Comparison of ENCODE assay signal across 18 cellular contexts in genomic region chr15:77627581-77627980, GRCh38. TPM values are rescaled to one million over a fixed set of nuclear protein-coding genes. Genes with fewer than 3 reads are reported as not detected.
DNase-seq lines count a peak whose midpoint lies in the region; ATAC-seq, FAIRE-seq and TF ChIP-seq lines count a peak whose summit lies in the region.
"Had no signal": no experiment of that assay in that cellular context is flagged by ENCODE, and none has a peak within 500 bp of the region (broad histone marks: within the 10 kb centered on the region; RNA-seq: fewer than 3 reads in every experiment).

No MANE protein-coding gene starts in this region.

- H3K79me1 ChIP-seq in H9 (ENCODE audit: insufficient read depth, low read depth, low read length, poor library complexity, severe bottlenecking) = no peaks in the 10 kb centered on the region

- H2BK15ac ChIP-seq in H9 (ENCODE audit: low read depth, low read length) = no peak overlapping the region

- CTCF ChIA-PET in K562 (lab: Yijun Ruan, JAX; ENCODE audit: low intra/inter-chr PET ratio) = no interaction called here

- peaks cover 14% of the 10 kb centered on the region for H3K27me3 Mint-ChIP-seq in H9 (ENCODE audit: low read depth)

- no peak overlapping the region for H2BK5ac ChIP-seq in H9 (ENCODE audit: insufficient read length, low read length)

- peak overlapping the region in 2 of 3 experiments; percentile 65 to 93; a peak in 3 of 7 replicates for H3K27ac Mint-ChIP-seq in H9
- H3K27ac Mint-ChIP-seq: CD4-positive, CD25-positive, alpha-beta regulatory T cell had no signal

- intact Hi-C loops in K562 (cut with micrococcal nuclease) = no loop called here

- H2AFZ ChIP-seq in H9 (ENCODE audit: low read length) (no peak overlapping the region), K562 (ENCODE audit: low read depth, low read length) (no peak overlapping the region)

- H2BK12ac ChIP-seq in H9 (ENCODE audit: insufficient read length, low read depth, low read length) = no peak overlapping the region

- H3K79me2 ChIP-seq in H9 (ENCODE audit: insufficient read depth, low read length) (peaks cover 8% of the 10 kb centered on the region; the same call in 1 of the 2 replicates), K562 (ENCODE audit: control insufficient read depth, insufficient read depth, low read length) (peaks cover 39% of the 10 kb centered on the region)

- H2BK120ac ChIP-seq in H9 (ENCODE audit: low read depth, low read length, poor library complexity, severe bottlenecking) = no peak overlapping the region

- H3K36me3 Mint-ChIP-seq in H9 (ENCODE audit: insufficient read depth in 1 of 3, low read depth in 3 of 3) = peaks cover 0 to 11% (median 3%) of the 10 kb centered on the region in 3 experiments; a peak in 4 of 7 replicates
- H3K36me3 Mint-ChIP-seq: CD4-positive, CD25-positive, alpha-beta regulatory T cell had no signal

- no peaks in the 10 kb centered on the region for H3K9me3 ChIP-seq in H9 (ENCODE audit: control insufficient read depth, low read depth, low read length)
- no peaks in the 10 kb centered on the region for H3K9me3 ChIP-seq in K562 (replicated peaks; ENCODE audit: control insufficient read depth, insufficient read depth, low read depth, low read length)
- H3K9me3 ChIP-seq in iPS-18c (ENCODE audit: control insufficient read depth, insufficient read depth, low read length) = peaks cover 2% of the 10 kb centered on the region
- H3K9me3 ChIP-seq: A549, SK-N-SH had no signal

- no peak overlapping the region for H3K4me2 ChIP-seq in H9 (ENCODE audit: insufficient read depth, insufficient read length, low read length)
- H3K4me2 ChIP-seq in K562 (ENCODE audit: insufficient read depth, low read length) = no peak overlapping the region
- H3K4me2 ChIP-seq: A549, SK-N-SH had no signal

- H3K4me3 ChIP-seq in K562 (no peak overlapping the region), iPS-18c (ENCODE audit: insufficient read depth, low read depth, low read length) (peak overlapping the region; percentile 24; the same call in 1 of the 2 replicates)
- H3K4me3 ChIP-seq: A549 had no signal

- POLR2A ChIA-PET in K562 (lab: Yijun Ruan, JAX) = interaction anchor here (0.5 kb wide), 1 partner anchor 15 kb away, joined by 3 read pairs; no protein-coding TSS in a partner anchor

- no peak overlapping the region for H3T11ph ChIP-seq in H9 (ENCODE audit: low read length)

- H3K9ac ChIP-seq in H9 (ENCODE audit: extremely low read depth, insufficient read length, low read length) = no peak overlapping the region
- no peak overlapping the region for H3K9ac ChIP-seq in K562 (ENCODE audit: insufficient read depth in 1 of 2, low read depth in 2 of 2, low read length in 2 of 2)
- H3K9ac ChIP-seq: SK-N-SH had no signal

- WGBS in H9 (ENCODE audit: extremely low coverage, insufficient read length, low lambda C conversion rate) = no CpG with 5 or more reads among the region's 2 CpGs
- whole genome bisulfite sequencing in K562 (ENCODE audit: insufficient coverage, low coverage, missing lambda C conversion rate) = 67% methylated on average over 2 of the region's 2 CpGs

- H4K8ac ChIP-seq in H9 (replicated peaks; ENCODE audit: insufficient read length, low read depth, low read length) = no peak overlapping the region

- no peak overlapping the region for H3K4me3 Mint-ChIP-seq in H9
- H3K4me3 Mint-ChIP-seq: CD4-positive, CD25-positive, alpha-beta regulatory T cell had no signal

- H3K4ac ChIP-seq in H9 (ENCODE audit: low read depth, low read length) = no peak overlapping the region

- in situ Hi-C loops in K562 (cut with MboI) = no loop called here

- DNase-seq in H9 = no peak
- no peak for DNase-seq in K562 (ENCODE audit: extremely low read depth in 1 of 4, low spot score in 3 of 4)
- DNase-seq in retina = peak; percentile 15
- no peak for DNase-seq in NCI-H128 (lab: John Stamatoyannopoulos, UW; ENCODE audit: unreplicated experiment)
- DNase-seq in NCI-H524 treated with DMSO at 0.1 percent for 48 hours (lab: John Stamatoyannopoulos, UW) = no peak
- no peak for DNase-seq in activated naive CD4-positive, alpha-beta T cell treated with Interleukin-2 at 50 U/mL for 16 hours
- DNase-seq: CD4-positive, CD25-positive, alpha-beta regulatory T cell; HCEC 1CT; Kasumi-1; NCI-H187; NCI-H748 treated with DMSO at 0.1 percent for 48 hours; SIG-M5; SK-N-SH had no signal

- H4K20me1 ChIP-seq in H9 (ENCODE audit: control insufficient read depth, insufficient read depth, insufficient read length) = no peaks in the 10 kb centered on the region
- no peaks in the 10 kb centered on the region for H4K20me1 ChIP-seq in K562 (replicated peaks; ENCODE audit: control insufficient read depth, insufficient read depth, low read length)

- no peak overlapping the region for H4K91ac ChIP-seq in H9 (ENCODE audit: insufficient read length, low read depth, low read length)

- no peak for TF ChIP-seq EP300 in K562 (IDR thresholded peaks at IDR 0.05; ENCODE audit: low read length)

- TF ChIP-seq RAD21 in K562 (CRISPR knock-in tag; conservative IDR thresholded peaks at IDR 0.05 in 1 of 2, IDR thresholded peaks at IDR 0.05 in 1 of 2) = no peak

- no peaks in the 10 kb centered on the region for H3K36me3 ChIP-seq in K562 (ENCODE audit: control insufficient read depth, insufficient read depth, low read length)

- H3K23ac ChIP-seq in H9 (ENCODE audit: insufficient read length, low read depth, low read length) = no peak overlapping the region

- H3K27ac ChIP-seq in H9 (ENCODE audit: insufficient read length, low read depth, low read length) (no peak overlapping the region), K562 (ENCODE audit: extremely low read depth, low read depth, low read length) (no peak overlapping the region)
- H3K27ac ChIP-seq: A549, RWPE1 had no signal

- peaks cover 3% of the 10 kb centered on the region for H3K9me1 ChIP-seq in K562 (ENCODE audit: control insufficient read depth, insufficient read depth, low read length)

- TF ChIP-seq CTCF in H9 (conservative IDR thresholded peaks at IDR 0.05) (no peak), K562 (IDR thresholded peaks at IDR 0.05 in 2 of 3, conservative IDR thresholded peaks at IDR 0.05 in 1 of 3; ENCODE audit: insufficient read depth in 2 of 3, low read depth in 1 of 3, low read length in 3 of 3) (no peak)

- H3K4me1 ChIP-seq in H9 (ENCODE audit: insufficient read depth, low read length) (peaks cover 21% of the 10 kb centered on the region), K562 (replicated peaks in 1 of 2; ENCODE audit: control insufficient read depth in 2 of 2, insufficient read depth in 2 of 2, low read length in 2 of 2) (peaks cover 34 to 62% of the 10 kb centered on the region in 2 experiments)

- no peak overlapping the region for H3K18ac ChIP-seq in H9 (ENCODE audit: insufficient read length, low read depth, low read length)

- ATAC-seq in K562 = no peak
- ATAC-seq: A549 had no signal

- TF ChIP-seq POLR2A in K562 (conservative IDR thresholded peaks at IDR 0.05) = no peak

- H3K23me2 ChIP-seq in H9 (ENCODE audit: insufficient read length, low read depth, low read length, poor library complexity, severe bottlenecking) = peaks cover 7% of the 10 kb centered on the region

- no peak overlapping the region for H2AK5ac ChIP-seq in H9 (ENCODE audit: insufficient read length, low read length)

- H3K9me3 Mint-ChIP-seq in H9 = no peaks in the 10 kb centered on the region; a peak in 1 of 5 replicates

- no peaks in the 10 kb centered on the region for H3K27me3 ChIP-seq in H9 (ENCODE audit: insufficient read depth, low read length)
- H3K27me3 ChIP-seq in K562 (ENCODE audit: control insufficient read depth in 2 of 2, insufficient read depth in 2 of 2, low read length in 2 of 2) = no peaks in the 10 kb centered on the region

- no peak overlapping the region for H4K5ac ChIP-seq in H9 (ENCODE audit: insufficient read length, low read depth, low read length)

- peaks cover 71 to 81% of the 10 kb centered on the region in 2 experiments for H3K4me1 Mint-ChIP-seq in H9
- H3K4me1 Mint-ChIP-seq: CD4-positive, CD25-positive, alpha-beta regulatory T cell had no signal

- FAIRE-seq in K562 (lab: Jason Lieb, UNC) = no peak
- FAIRE-seq: A549 had no signal

- H2BK20ac ChIP-seq in H9 (ENCODE audit: low read depth, low read length, poor library complexity, severe bottlenecking) = no peak overlapping the region

- H3K14ac ChIP-seq in H9 (ENCODE audit: insufficient read depth, low read length) = no peak overlapping the region

- H3K56ac ChIP-seq in H9 (ENCODE audit: insufficient read length, low read depth, low read length) = no peak overlapping the region

- BruUV-seq in K562 (replicated peaks; lab: Mats Ljungman, UMichigan) = no TSS peak

TF ChIP-seq in K562, 482 proteins besides CTCF, POLR2A, EP300 and RAD21:
- TF ChIP-seq RFX5 (IDR thresholded peaks at IDR 0.05; ENCODE audit: low read depth, low read length) (no peak), ZNF263 (CRISPR knock-in tag; IDR thresholded peaks at IDR 0.05; ENCODE audit: borderline replicate concordance) (peak; percentile 77; the same call in 1 of the 2 replicates), RHOXF2B (CRISPR knock-in tag; conservative IDR thresholded peaks at IDR 0.05) (no peak), FOXA1 (IDR thresholded peaks at IDR 0.05; ENCODE audit: borderline replicate concordance) (no peak), CBFA2T3 (IDR thresholded peaks at IDR 0.05) (no peak), POLR2AphosphoS2 (IDR thresholded peaks at IDR 0.05; ENCODE audit: low read length) (no peak)

RNA-seq across cellular contexts. Expression of gene LINGO1, which starts 5.1 kb away (rescaled TPM):
- total RNA-seq in H9 (2021) = 41.6 and 42.6 TPM in 2 replicates
- 11.5 and 26.9 TPM in 2 replicates for total RNA-seq in K562 (2011; cell fraction: chromatin; rRNA removed; ENCODE audit: low replicate concordance)
- total RNA-seq in K562 (2011; cell fraction: nucleolus; rRNA removed) = 18.7 and 19.2 TPM in 2 replicates
- 24.1 and 38.6 TPM in 2 replicates for total RNA-seq in K562 (2011; cell fraction: nucleoplasm; rRNA removed)
- total RNA-seq in K562 (2014; rRNA removed) = 2.1 and 3.3 TPM in 2 replicates
- 0.65 and 0.73 TPM in 2 replicates for total RNA-seq in K562 (2014; rRNA removed; fragmentation: Illumina TruSeq; extraction: Trizol)
- total RNA-seq in K562 (2015; rRNA removed; fragmentation: Illumina TruSeq; extraction: Trizol) = 2.0 TPM in 2 replicates
- total RNA-seq in K562 (2021) = 14.3 and 14.8 TPM in 2 replicates
- polyA plus RNA-seq in K562 (2011; rRNA removed) = 12.4 and 19.4 TPM in 2 replicates
- polyA plus RNA-seq in K562 (2011; cell fraction: cytosol; rRNA removed) = 14.2 and 25.6 TPM in 2 replicates
- 10.6 and 19.2 TPM in 2 replicates for polyA plus RNA-seq in K562 (2011; cell fraction: nucleus; rRNA removed)
- 8.0 and 8.2 TPM in 2 replicates for polyA plus RNA-seq in K562 (2012)
- 15.3 and 19.0 TPM in 2 replicates for polyA plus RNA-seq in K562 (2014; fragmentation: Illumina TruSeq; extraction: Trizol)
- polyA plus RNA-seq in K562 (2014; fragmentation: Nextera tagmentation; extraction: Ambion mirVana) = under 1 TPM; 0.07 to 0.08 TPM
- polyA plus RNA-seq in K562 (2014; rRNA removed) = 8.1 and 9.3 TPM in 2 replicates
- 5.8 and 8.8 TPM in 2 replicates for polyA minus RNA-seq in K562 (2011; rRNA and poly(A)+ RNA removed)
- 14.6 and 15.2 TPM in 2 replicates for polyA minus RNA-seq in K562 (2011; cell fraction: cytosol; rRNA and poly(A)+ RNA removed)
- polyA minus RNA-seq in K562 (2011; cell fraction: nucleus; rRNA and poly(A)+ RNA removed) = 3.4 and 3.8 TPM in 2 replicates
- total RNA-seq: CD4-positive, CD25-positive, alpha-beta regulatory T cell; MCF 10A had no signal
- polyA plus RNA-seq: BJ; CD4-positive, CD25-positive, alpha-beta regulatory T cell had no signal
